In the genomic region with DNA sequence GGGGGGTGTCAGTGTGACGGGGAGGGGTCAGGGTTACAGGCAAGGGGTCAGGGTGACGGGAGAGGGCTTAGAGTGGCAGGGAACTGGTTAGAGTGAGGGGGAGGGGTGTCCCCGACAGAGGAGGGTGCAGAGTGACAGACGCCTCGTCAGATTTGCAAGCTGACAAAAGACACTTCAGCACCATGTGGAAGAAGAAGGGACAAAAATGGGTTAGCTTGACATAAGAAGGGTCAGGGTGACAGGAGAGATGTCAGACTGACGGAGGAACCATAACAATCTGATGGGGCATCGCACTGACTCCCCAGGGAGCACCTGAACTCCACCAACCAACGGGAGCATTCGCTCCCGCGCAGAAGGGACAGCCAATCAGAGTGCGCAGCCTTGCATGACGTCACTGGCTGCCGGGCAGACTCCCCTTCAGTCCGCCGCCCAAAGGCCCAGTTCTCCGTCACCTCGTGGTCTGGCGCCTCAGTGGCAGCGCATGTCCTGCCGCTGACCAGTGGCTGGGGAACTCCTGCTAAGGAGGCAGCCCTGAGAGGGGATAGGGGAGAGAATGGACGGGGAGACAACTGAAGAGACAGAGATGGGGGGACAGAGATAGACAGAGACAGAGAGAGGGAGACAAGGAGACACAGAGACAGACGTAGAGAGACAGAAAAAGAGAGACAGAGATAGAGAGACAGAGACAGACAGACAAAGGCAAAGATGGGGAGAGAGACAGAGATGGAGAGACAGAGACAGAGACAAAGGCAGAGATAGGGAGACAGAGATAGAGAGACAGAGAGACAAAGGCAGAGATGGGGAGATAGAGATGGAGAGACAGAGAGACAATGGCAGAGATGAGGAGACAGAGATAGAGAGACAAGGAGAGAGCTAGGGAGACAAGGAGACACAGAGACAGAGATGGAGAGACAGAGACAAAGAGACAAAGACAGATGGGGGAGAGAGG, we compare ENCODE assay signal across 9 cellular contexts. TPM values are rescaled to one million over a fixed set of nuclear protein-coding genes. Genes with fewer than 3 reads are reported as not detected.
DNase-seq lines count a peak whose midpoint lies in the region; ATAC-seq and TF ChIP-seq lines count a peak whose summit lies in the region.
"Had no signal": no experiment of that assay in that cellular context is flagged by ENCODE, and none has a peak within 500 bp of the region (broad histone marks: within the 10 kb centered on the region; RNA-seq: fewer than 3 reads in every experiment).

No MANE protein-coding gene starts in this region.

- peaks cover 0 to 4% of the 10 kb centered on the region in 2 donors for H3K4me1 ChIP-seq in naive thymus-derived CD4-positive, alpha-beta T cell (ENCODE audit: control insufficient read depth in 2 of 2, insufficient read depth in 2 of 2, low read length in 2 of 2)

- CTCF ChIA-PET in naive thymus-derived CD4-positive, alpha-beta T cell (lab: Charles Lee): no interaction called here

- H3K27ac ChIP-seq in naive thymus-derived CD4-positive, alpha-beta T cell (ENCODE audit: low read depth, low read length): no peak overlapping the region

- POLR2A ChIA-PET in naive thymus-derived CD4-positive, alpha-beta T cell (lab: Charles Lee): no interaction called here

- H3K36me3 Mint-ChIP-seq in naive thymus-derived CD4-positive, alpha-beta T cell: peaks cover 0 to 5% (median 0%) of the 10 kb centered on the region in 5 donors
- H3K36me3 Mint-ChIP-seq in stimulated activated effector memory CD8-positive, alpha-beta T cell treated with anti-CD3 and anti-CD28 coated beads, Interleukin-12 subunit alpha, Interleukin-12 subunit beta, amount 100 ng/mL, for 72 hours: no peaks in the 10 kb centered on the region

- peak; percentile 28 for DNase-seq in GM04504 (ENCODE audit: low read depth)
- peak; percentile 76 for DNase-seq in NOMO-1 treated with dmso at 0.1 percent for 144 hours (lab: John Stamatoyannopoulos, UW; ENCODE audit: unreplicated experiment)
- DNase-seq in activated CD8-positive, alpha-beta memory T cell treated with anti-CD3 and anti-CD28 coated beads, Interleukin-2, amount 50 U/mL, for 1 hour (ENCODE audit: extremely low read depth): peak; percentile 49
- DNase-seq in epithelial cell of esophagus (ENCODE audit: low read depth): peak; percentile 21
- peak; percentile 44 to 79 (median 62) for DNase-seq in naive thymus-derived CD4-positive, alpha-beta T cell
- DNase-seq in stimulated activated effector memory CD8-positive, alpha-beta T cell treated with anti-CD3 and anti-CD28 coated beads, Interleukin-12 subunit alpha, Interleukin-12 subunit beta, amount 100 ng/mL, for 72 hours (ENCODE audit: low spot score in 2 of 2): peak; percentile 68 to 93

- H3K27ac Mint-ChIP-seq in naive thymus-derived CD4-positive, alpha-beta T cell: peak overlapping the region in 2 of 9 donors; percentile 34 to 62
- H3K27ac Mint-ChIP-seq in stimulated activated effector memory CD8-positive, alpha-beta T cell treated with anti-CD3 and anti-CD28 coated beads, Interleukin-12 subunit alpha, Interleukin-12 subunit beta, amount 100 ng/mL, for 72 hours: peak overlapping the region; percentile 6
- H3K27ac Mint-ChIP-seq: activated naive CD8-positive, alpha-beta T cell had no signal

- H3K9me3 Mint-ChIP-seq in naive thymus-derived CD4-positive, alpha-beta T cell: peaks cover 0 to 19% (median 7%) of the 10 kb centered on the region in 11 donors
- H3K9me3 Mint-ChIP-seq in stimulated activated effector memory CD8-positive, alpha-beta T cell treated with anti-CD3 and anti-CD28 coated beads, Interleukin-12 subunit alpha, Interleukin-12 subunit beta, amount 100 ng/mL, for 72 hours: peaks cover 2% of the 10 kb centered on the region

- H3K4me1 Mint-ChIP-seq in naive thymus-derived CD4-positive, alpha-beta T cell: peaks cover 3 to 11% (median 6%) of the 10 kb centered on the region in 7 donors
- peaks cover 13% of the 10 kb centered on the region for H3K4me1 Mint-ChIP-seq in stimulated activated effector memory CD8-positive, alpha-beta T cell treated with anti-CD3 and anti-CD28 coated beads, Interleukin-12 subunit alpha, Interleukin-12 subunit beta, amount 100 ng/mL, for 72 hours

- no peak for TF ChIP-seq CTCF in epithelial cell of esophagus (IDR thresholded peaks at IDR 0.05; ENCODE audit: insufficient read depth, low read depth, low read length, missing control alignments)

- H3K27me3 Mint-ChIP-seq in naive thymus-derived CD4-positive, alpha-beta T cell: peaks cover 15 to 67% (median 65%) of the 10 kb centered on the region in 5 donors

- H3K4me3 Mint-ChIP-seq in naive thymus-derived CD4-positive, alpha-beta T cell: no peak overlapping the region
- no peak overlapping the region for H3K4me3 Mint-ChIP-seq in stimulated activated effector memory CD8-positive, alpha-beta T cell treated with anti-CD3 and anti-CD28 coated beads, Interleukin-12 subunit alpha, Interleukin-12 subunit beta, amount 100 ng/mL, for 72 hours
- H3K4me3 Mint-ChIP-seq: activated naive CD8-positive, alpha-beta T cell had no signal

- no peaks in the 10 kb centered on the region for H3K36me3 ChIP-seq in naive thymus-derived CD4-positive, alpha-beta T cell (ENCODE audit: control insufficient read depth in 2 of 3, insufficient read depth in 3 of 3, low read length in 3 of 3)

- ATAC-seq in HG02798 (IDR thresholded peaks at IDR 0.05; ENCODE audit: poor library complexity, unreplicated experiment) (peak; percentile 88), GM18873 (IDR thresholded peaks at IDR 0.05; ENCODE audit: low FRiP score, unreplicated experiment) (no peak)
- peak; percentile 93 for ATAC-seq in naive thymus-derived CD4-positive, alpha-beta T cell
- ATAC-seq in stimulated activated effector memory CD8-positive, alpha-beta T cell treated with anti-CD3 and anti-CD28 coated beads, Interleukin-12 subunit alpha, Interleukin-12 subunit beta, amount 100 ng/mL, for 72 hours: peak; percentile 94

- H3K4me3 ChIP-seq in epithelial cell of esophagus (ENCODE audit: low read length): no peak overlapping the region
- no peak overlapping the region for H3K4me3 ChIP-seq in naive thymus-derived CD4-positive, alpha-beta T cell (ENCODE audit: low read length)

- peaks cover 0 to 8% (median 0%) of the 10 kb centered on the region in 3 experiments for H3K9me3 ChIP-seq in naive thymus-derived CD4-positive, alpha-beta T cell (ENCODE audit: control insufficient read depth in 2 of 3, low read length in 3 of 3)

- intact Hi-C loops in naive thymus-derived CD4-positive, alpha-beta T cell (cut with micrococcal nuclease): no loop called here

- H3K27me3 ChIP-seq in naive thymus-derived CD4-positive, alpha-beta T cell (ENCODE audit: control insufficient read depth in 2 of 2, insufficient read depth in 2 of 2, low read length in 2 of 2): peaks cover 3 to 7% of the 10 kb centered on the region in 2 donors

RNA-seq across cellular contexts. Expression of gene C19orf81, which starts 30.2 kb away (rescaled TPM):
- total RNA-seq in naive thymus-derived CD4-positive, alpha-beta T cell: under 1 TPM in 1 of 5 experiments, not detected in 4; 0.98 TPM
- polyA plus RNA-seq in naive thymus-derived CD4-positive, alpha-beta T cell: 1 to 10 TPM in 1 of 2 donors, not detected in 1; 1.0 TPM

RNA-seq across cellular contexts. Expression of gene SYT3, which starts 39.8 kb away (rescaled TPM):
- under 1 TPM in 2 of 5 experiments, not detected in 3; 0.13 TPM for total RNA-seq in naive thymus-derived CD4-positive, alpha-beta T cell
- polyA plus RNA-seq in naive thymus-derived CD4-positive, alpha-beta T cell: under 1 TPM; 0.16 to 0.47 TPM

RNA-seq across cellular contexts. Expression of gene SHANK1, which starts 40.2 kb away (rescaled TPM):
- total RNA-seq in naive thymus-derived CD4-positive, alpha-beta T cell: under 1 TPM in 2 of 5 experiments, not detected in 3; 0.64 to 0.69 TPM
- not detected for polyA plus RNA-seq in naive thymus-derived CD4-positive, alpha-beta T cell

RNA-seq across cellular contexts. Expression of gene CLEC11A, which starts 43.7 kb away (rescaled TPM):
- 1 to 10 TPM in 4 of 5 experiments, under 1 TPM in 1; 0.36 to 4.6 (median 3.1) TPM for total RNA-seq in naive thymus-derived CD4-positive, alpha-beta T cell
- polyA plus RNA-seq in naive thymus-derived CD4-positive, alpha-beta T cell: 1 to 10 TPM; 2.4 to 6.4 TPM

Comparison
In these comparisons a context has a peak if more than half of its experiments do, and no peak if none do; other contexts are left out.
1. DNase-seq: peak in every context shown above with its lines; median percentile 80 in stimulated activated effector memory CD8-positive, alpha-beta T cell treated with anti-CD3 and anti-CD28 coated beads, Interleukin-12 subunit alpha, Interleukin-12 subunit beta, amount 100 ng/mL, for 72 hours; 76 in NOMO-1 treated with dmso at 0.1 percent for 144 hours; 62 in naive thymus-derived CD4-positive, alpha-beta T cell; 49 in activated CD8-positive, alpha-beta memory T cell treated with anti-CD3 and anti-CD28 coated beads, Interleukin-2, amount 50 U/mL, for 1 hour; 28 in GM04504; 21 in epithelial cell of esophagus.